ENCODE assay signal across 20 cellular contexts in the genomic region with DNA sequence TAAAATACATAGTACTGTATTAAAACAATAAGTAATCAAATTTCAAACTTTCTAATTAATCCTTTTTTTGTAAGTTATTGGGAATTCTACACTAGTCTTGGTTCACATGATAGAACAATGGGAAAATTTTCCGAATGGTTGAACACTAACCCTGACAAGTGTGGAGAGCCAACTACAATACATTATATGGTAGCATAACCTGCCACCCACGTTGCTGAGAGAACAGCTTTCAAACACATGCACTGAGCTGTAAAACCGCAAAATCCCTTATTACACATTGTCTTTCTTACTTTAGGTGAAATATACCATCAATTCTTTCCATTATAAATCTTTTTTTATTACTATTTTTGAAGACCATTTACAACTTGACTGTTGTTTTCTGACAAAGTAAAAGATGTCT. TPM values are rescaled to one million over a fixed set of nuclear protein-coding genes. Genes with fewer than 3 reads are reported as not detected.
DNase-seq lines count a peak whose midpoint lies in the region; ATAC-seq, FAIRE-seq and TF ChIP-seq lines count a peak whose summit lies in the region.
"Had no signal": no experiment of that assay in that cellular context is flagged by ENCODE, and none has a peak within 500 bp of the region (broad histone marks: within the 10 kb centered on the region; RNA-seq: fewer than 3 reads in every experiment).

No MANE protein-coding gene starts in this region.

- no peak overlapping the region for H3K27ac ChIP-seq in pancreas
- H3K27ac ChIP-seq: 22Rv1, BLaER1 had no signal

- no peaks in the 10 kb centered on the region for H3K27me3 Mint-ChIP-seq in stimulated activated memory B cell treated with anti-CD40 and anti-IgM and Interleukin-4, amounts not matched to agents 10 μg/mL and 1 μg/mL and 100 μg/mL, for 72 hours
- no peaks in the 10 kb centered on the region for H3K27me3 Mint-ChIP-seq in activated T-helper 1 cell treated with anti-CD3 and anti-CD28 coated beads, Interleukin-12 subunit alpha, Interleukin-12 subunit beta, Interleukin-2, Interleukin-4 antibody, amounts not matched to agents 30 ng/mL and 10 ng/mL and 1 ng/mL, durations not matched to agents 14 hours and 24 hours and 36 hours (ENCODE audit: insufficient read depth)
- H3K27me3 Mint-ChIP-seq: CD8-positive, alpha-beta memory T cell; IgD-negative memory B cell had no signal

- no peak for FAIRE-seq in pancreas (lab: Jason Lieb, UNC)

- H3K27ac Mint-ChIP-seq in stimulated activated memory B cell treated with anti-CD40 and anti-IgM and Interleukin-4, amounts not matched to agents 10 μg/mL and 1 μg/mL and 100 μg/mL, for 72 hours: no peak overlapping the region
- no peak overlapping the region for H3K27ac Mint-ChIP-seq in activated T-helper 1 cell treated with anti-CD3 and anti-CD28 coated beads, Interleukin-12 subunit alpha, Interleukin-12 subunit beta, Interleukin-2, Interleukin-4 antibody, amounts not matched to agents 30 ng/mL and 10 ng/mL and 1 ng/mL, durations not matched to agents 14 hours and 24 hours and 36 hours

- no peaks in the 10 kb centered on the region for H3K4me1 ChIP-seq in pancreas
- H3K4me1 ChIP-seq: BLaER1 had no signal

- H3K4me3 ChIP-seq in astrocyte of the cerebellum (ENCODE audit: low read depth, low read length): no peak overlapping the region
- H3K4me3 ChIP-seq in pancreas: no peak overlapping the region
- H3K4me3 ChIP-seq: BLaER1 had no signal

- intact Hi-C loops in pancreas (cut with DNase I): no loop called here
- intact Hi-C loops in activated T-helper 1 cell treated with anti-CD3 and anti-CD28 coated beads, Interleukin-12 subunit alpha, Interleukin-12 subunit beta, Interleukin-2, Interleukin-4 antibody, amounts not matched to agents 30 ng/mL and 10 ng/mL and 1 ng/mL, durations not matched to agents 14 hours and 24 hours and 36 hours (cut with micrococcal nuclease): no loop called here

- H3K27me3 ChIP-seq in pancreas: no peaks in the 10 kb centered on the region
- H3K27me3 ChIP-seq: BLaER1 had no signal

- ATAC-seq in pancreas: no peak
- no peak for ATAC-seq in stimulated activated memory B cell treated with anti-CD40 and anti-IgM and Interleukin-4, amounts not matched to agents 10 μg/mL and 1 μg/mL and 100 μg/mL, for 72 hours
- ATAC-seq: PC-3 had no signal

- TF ChIP-seq CTCF in astrocyte of the cerebellum (IDR thresholded peaks at IDR 0.05; ENCODE audit: low read depth, low read length, missing control alignments): no peak
- no peak for TF ChIP-seq CTCF in pancreas (IDR thresholded peaks at IDR 0.05)

- no peaks in the 10 kb centered on the region for H3K9me3 Mint-ChIP-seq in stimulated activated memory B cell treated with anti-CD40 and anti-IgM and Interleukin-4, amounts not matched to agents 10 μg/mL and 1 μg/mL and 100 μg/mL, for 72 hours
- no peaks in the 10 kb centered on the region for H3K9me3 Mint-ChIP-seq in activated T-helper 1 cell treated with anti-CD3 and anti-CD28 coated beads, Interleukin-12 subunit alpha, Interleukin-12 subunit beta, Interleukin-2, Interleukin-4 antibody, amounts not matched to agents 30 ng/mL and 10 ng/mL and 1 ng/mL, durations not matched to agents 14 hours and 24 hours and 36 hours
- H3K9me3 Mint-ChIP-seq: CD8-positive, alpha-beta memory T cell; IgD-negative memory B cell had no signal

- no peaks in the 10 kb centered on the region for H3K9me3 ChIP-seq in pancreas
- H3K9me3 ChIP-seq: BLaER1, SK-N-SH had no signal

- peak; percentile 6 for DNase-seq in NCI-H82 (lab: John Stamatoyannopoulos, UW)
- DNase-seq in NCI-H82 treated with DMSO at 0.1 percent for 48 hours (lab: John Stamatoyannopoulos, UW; ENCODE audit: unreplicated experiment): no peak
- DNase-seq in astrocyte of the cerebellum (ENCODE audit: low read depth): peak; percentile 57
- DNase-seq in kidney tubule cell (ENCODE audit: low spot score): peak; percentile 50
- no peak for DNase-seq in pancreas
- no peak for DNase-seq in DMS79 (lab: John Stamatoyannopoulos, UW)
- DNase-seq in activated T-helper 1 cell treated with anti-CD3 and anti-CD28 coated beads, Interleukin-12 subunit alpha, Interleukin-12 subunit beta, Interleukin-2, Interleukin-4 antibody, amounts not matched to agents 30 ng/mL and 10 ng/mL and 1 ng/mL, durations not matched to agents 14 hours and 24 hours and 36 hours (ENCODE audit: low spot score): no peak
- DNase-seq: CD8-positive, alpha-beta memory T cell; H7; MV-4-11; NCI-H1436 treated with DMSO at 0.1 percent for 48 hours; NCI-H2081; NCI-H226; NCI-H69; PC-3; SK-N-SH had no signal

- H3K36me3 ChIP-seq in pancreas: no peaks in the 10 kb centered on the region

- peaks cover 5% of the 10 kb centered on the region for H3K36me3 Mint-ChIP-seq in stimulated activated memory B cell treated with anti-CD40 and anti-IgM and Interleukin-4, amounts not matched to agents 10 μg/mL and 1 μg/mL and 100 μg/mL, for 72 hours
- peaks cover 11% of the 10 kb centered on the region for H3K36me3 Mint-ChIP-seq in activated T-helper 1 cell treated with anti-CD3 and anti-CD28 coated beads, Interleukin-12 subunit alpha, Interleukin-12 subunit beta, Interleukin-2, Interleukin-4 antibody, amounts not matched to agents 30 ng/mL and 10 ng/mL and 1 ng/mL, durations not matched to agents 14 hours and 24 hours and 36 hours (ENCODE audit: low read depth)
- H3K36me3 Mint-ChIP-seq: IgD-negative memory B cell had no signal

- H3K4me3 Mint-ChIP-seq in stimulated activated memory B cell treated with anti-CD40 and anti-IgM and Interleukin-4, amounts not matched to agents 10 μg/mL and 1 μg/mL and 100 μg/mL, for 72 hours: no peak overlapping the region
- no peak overlapping the region for H3K4me3 Mint-ChIP-seq in activated T-helper 1 cell treated with anti-CD3 and anti-CD28 coated beads, Interleukin-12 subunit alpha, Interleukin-12 subunit beta, Interleukin-2, Interleukin-4 antibody, amounts not matched to agents 30 ng/mL and 10 ng/mL and 1 ng/mL, durations not matched to agents 14 hours and 24 hours and 36 hours
- H3K4me3 Mint-ChIP-seq: CD8-positive, alpha-beta memory T cell; IgD-negative memory B cell had no signal

- 80 to 85% methylated on average over 3 of the region's 3 CpGs for WGBS in pancreas, 2 donors

- in situ Hi-C loops in astrocyte of the cerebellum (cut with HindIII; ENCODE audit: low sequenced_read_pairs): no loop called here

- H3K4me1 Mint-ChIP-seq in stimulated activated memory B cell treated with anti-CD40 and anti-IgM and Interleukin-4, amounts not matched to agents 10 μg/mL and 1 μg/mL and 100 μg/mL, for 72 hours: peaks cover 20% of the 10 kb centered on the region
- peaks cover 8% of the 10 kb centered on the region for H3K4me1 Mint-ChIP-seq in activated T-helper 1 cell treated with anti-CD3 and anti-CD28 coated beads, Interleukin-12 subunit alpha, Interleukin-12 subunit beta, Interleukin-2, Interleukin-4 antibody, amounts not matched to agents 30 ng/mL and 10 ng/mL and 1 ng/mL, durations not matched to agents 14 hours and 24 hours and 36 hours (ENCODE audit: low read depth)

RNA-seq across cellular contexts. Expression of gene ANAPC10, which starts 54.7 kb away (rescaled TPM):
- 10 to 100 TPM in 1 of 6 donors, 1 to 10 TPM in 5; 5.8 to 11.0 (median 8.3) TPM for total RNA-seq in pancreas
- 10 to 100 TPM in 1 of 2 donors, 1 to 10 TPM in 1; 5.3 to 11.1 TPM for polyA plus RNA-seq in pancreas
- 25.4 and 32.1 TPM in 2 replicates for total RNA-seq in activated T-helper 1 cell treated with anti-CD3 and anti-CD28 coated beads, Interleukin-12 subunit alpha, Interleukin-12 subunit beta, Interleukin-2, Interleukin-4 antibody, amounts not matched to agents 30 ng/mL and 10 ng/mL and 1 ng/mL, durations not matched to agents 14 hours and 24 hours and 36 hours

RNA-seq across cellular contexts. Expression of gene ABCE1, which starts 54.8 kb away (rescaled TPM):
- total RNA-seq in pancreas: 10 to 100 TPM; 25.1 to 51.8 (median 33.3) TPM
- 10 to 100 TPM in 1 of 2 donors, 1 to 10 TPM in 1; 9.6 to 16.6 TPM for polyA plus RNA-seq in pancreas
- total RNA-seq in activated T-helper 1 cell treated with anti-CD3 and anti-CD28 coated beads, Interleukin-12 subunit alpha, Interleukin-12 subunit beta, Interleukin-2, Interleukin-4 antibody, amounts not matched to agents 30 ng/mL and 10 ng/mL and 1 ng/mL, durations not matched to agents 14 hours and 24 hours and 36 hours: 155 and 176 TPM in 2 replicates

Comparison
In these comparisons a context has a peak if more than half of its experiments do, and no peak if none do; other contexts are left out.
1. DNase-seq: peak in NCI-H82 (single experiment), astrocyte of the cerebellum (single experiment) and kidney tubule cell (single experiment); none in NCI-H82 treated with DMSO at 0.1 percent for 48 hours (single experiment), pancreas (0 of 6), DMS79 (single experiment) and activated T-helper 1 cell treated with anti-CD3 and anti-CD28 coated beads, Interleukin-12 subunit alpha, Interleukin-12 subunit beta, Interleukin-2, Interleukin-4 antibody, amounts not matched to agents 30 ng/mL and 10 ng/mL and 1 ng/mL, durations not matched to agents 14 hours and 24 hours and 36 hours (single experiment).